ENCODE assay signal across 30 cellular contexts in genomic region chr3:34218706-34219105, GRCh38.
"Had no signal": no experiment of that assay in that cellular context is flagged by ENCODE, and none has a peak within 500 bp of the region (broad histone marks: within the 10 kb centered on the region; RNA-seq: fewer than 3 reads in every experiment).

No MANE protein-coding gene starts in this region.

- ATAC-seq: activated CD8-positive, alpha-beta memory T cell treated with anti-CD3 and anti-CD28 coated beads, Interleukin-2, amount 10 ng/mL, durations not matched to agents 7 days and 5 days; activated CD8-positive, alpha-beta T cell treated with anti-CD3 and anti-CD28 coated beads for 36 hours; activated T-cell treated with anti-CD3 and anti-CD28 coated beads, Interleukin-2, amount 50 U/mL, for 72 hours; gastroesophageal sphincter; naive thymus-derived CD4-positive, alpha-beta T cell; psoas muscle; stimulated activated memory B cell treated with anti-CD40 and anti-IgM and Interleukin-4, amounts not matched to agents 10 μg/mL and 1 μg/mL and 100 μg/mL, for 72 hours; stimulated activated naive CD8-positive, alpha-beta T cell treated with anti-CD3 and anti-CD28 coated beads, Interleukin-15, amount 100 ng/mL, for 72 hours; T-helper 17 cell; upper lobe of right lung; WTC11 had no signal

- H3K9me3 ChIP-seq: esophagus muscularis mucosa, gastroesophageal sphincter, left ventricle myocardium inferior, psoas muscle, right atrium auricular region, suprapubic skin, tibial artery, upper lobe of right lung had no signal

- H3K4me1 Mint-ChIP-seq: activated CD8-positive, alpha-beta memory T cell treated with anti-CD3 and anti-CD28 coated beads, Interleukin-2, amount 10 ng/mL, durations not matched to agents 7 days and 5 days; naive thymus-derived CD4-positive, alpha-beta T cell; stimulated activated naive CD8-positive, alpha-beta T cell treated with anti-CD3 and anti-CD28 coated beads, Interleukin-15, amount 100 ng/mL, for 72 hours; T-helper 17 cell had no signal

- H3K4me1 ChIP-seq: parathyroid adenoma, psoas muscle, right atrium auricular region, suprapubic skin, upper lobe of right lung had no signal

- H3K4me3 ChIP-seq: esophagus muscularis mucosa, gastroesophageal sphincter, hepatocyte, left ventricle myocardium inferior, psoas muscle, right atrium auricular region, smooth muscle cell, suprapubic skin, tibial artery, upper lobe of right lung had no signal

- H3K27me3 Mint-ChIP-seq: activated CD8-positive, alpha-beta T cell treated with anti-CD3 and anti-CD28 coated beads for 36 hours; activated naive CD8-positive, alpha-beta T cell; stimulated activated memory B cell treated with anti-CD40 and anti-IgM and Interleukin-4, amounts not matched to agents 10 μg/mL and 1 μg/mL and 100 μg/mL, for 72 hours had no signal

- H3K27ac ChIP-seq: brain microvascular endothelial cell, hepatocyte, left ventricle myocardium inferior, parathyroid adenoma, psoas muscle, right atrium auricular region, suprapubic skin, upper lobe of right lung had no signal

- H3K4me3 Mint-ChIP-seq: activated CD8-positive, alpha-beta memory T cell treated with anti-CD3 and anti-CD28 coated beads, Interleukin-2, amount 10 ng/mL, durations not matched to agents 7 days and 5 days; activated CD8-positive, alpha-beta T cell treated with anti-CD3 and anti-CD28 coated beads for 36 hours; activated naive CD8-positive, alpha-beta T cell; activated T-cell treated with anti-CD3 and anti-CD28 coated beads, Interleukin-2, amount 50 U/mL, for 72 hours; naive thymus-derived CD4-positive, alpha-beta T cell; stimulated activated memory B cell treated with anti-CD40 and anti-IgM and Interleukin-4, amounts not matched to agents 10 μg/mL and 1 μg/mL and 100 μg/mL, for 72 hours; stimulated activated naive CD8-positive, alpha-beta T cell treated with anti-CD3 and anti-CD28 coated beads, Interleukin-15, amount 100 ng/mL, for 72 hours; T-helper 17 cell; WTC11 had no signal

- H3K36me3 Mint-ChIP-seq: activated CD8-positive, alpha-beta memory T cell treated with anti-CD3 and anti-CD28 coated beads, Interleukin-2, amount 10 ng/mL, durations not matched to agents 7 days and 5 days; activated naive CD8-positive, alpha-beta T cell; naive thymus-derived CD4-positive, alpha-beta T cell; stimulated activated memory B cell treated with anti-CD40 and anti-IgM and Interleukin-4, amounts not matched to agents 10 μg/mL and 1 μg/mL and 100 μg/mL, for 72 hours; WTC11 had no signal

- H3K36me3 ChIP-seq: brain microvascular endothelial cell, esophagus muscularis mucosa, gastroesophageal sphincter, left ventricle myocardium inferior, right atrium auricular region, suprapubic skin, tibial artery, upper lobe of right lung had no signal

- H3K9me3 Mint-ChIP-seq: activated CD8-positive, alpha-beta T cell treated with anti-CD3 and anti-CD28 coated beads for 36 hours; naive thymus-derived CD4-positive, alpha-beta T cell; stimulated activated memory B cell treated with anti-CD40 and anti-IgM and Interleukin-4, amounts not matched to agents 10 μg/mL and 1 μg/mL and 100 μg/mL, for 72 hours; stimulated activated naive CD8-positive, alpha-beta T cell treated with anti-CD3 and anti-CD28 coated beads, Interleukin-15, amount 100 ng/mL, for 72 hours; WTC11 had no signal

- H3K27me3 ChIP-seq: brain microvascular endothelial cell, esophagus muscularis mucosa, gastroesophageal sphincter, hepatocyte, right atrium auricular region, suprapubic skin, tibial artery, upper lobe of right lung had no signal

- H3K27ac Mint-ChIP-seq: activated CD8-positive, alpha-beta memory T cell treated with anti-CD3 and anti-CD28 coated beads, Interleukin-2, amount 10 ng/mL, durations not matched to agents 7 days and 5 days; activated CD8-positive, alpha-beta T cell treated with anti-CD3 and anti-CD28 coated beads for 36 hours; activated naive CD8-positive, alpha-beta T cell; activated T-cell treated with anti-CD3 and anti-CD28 coated beads, Interleukin-2, amount 50 U/mL, for 72 hours; naive thymus-derived CD4-positive, alpha-beta T cell; stimulated activated memory B cell treated with anti-CD40 and anti-IgM and Interleukin-4, amounts not matched to agents 10 μg/mL and 1 μg/mL and 100 μg/mL, for 72 hours; stimulated activated naive CD8-positive, alpha-beta T cell treated with anti-CD3 and anti-CD28 coated beads, Interleukin-15, amount 100 ng/mL, for 72 hours; T-helper 17 cell; WTC11 had no signal

- DNase-seq: activated CD4-positive, alpha-beta T cell treated with anti-CD3 and anti-CD28 coated beads, Interleukin-2, amount 50 U/mL, for 1 hour; activated CD8-positive, alpha-beta memory T cell treated with anti-CD3 and anti-CD28 coated beads, Interleukin-2, amount 10 ng/mL, durations not matched to agents 7 days and 5 days; activated CD8-positive, alpha-beta T cell treated with anti-CD3 and anti-CD28 coated beads for 36 hours; activated naive CD4-positive, alpha-beta T cell treated with Interleukin-2 at 50 U/mL for 16 hours; activated T-cell treated with anti-CD3 and anti-CD28 coated beads, Interleukin-2, amount 50 U/mL, for 72 hours; aorta; brain microvascular endothelial cell; cortex of kidney; islet precursor cell; left ventricle myocardium inferior; naive thymus-derived CD4-positive, alpha-beta T cell; nucleus accumbens; psoas muscle; stimulated activated CD4-positive, alpha-beta T cell treated with anti-CD3 and anti-CD28 coated beads, Interleukin-1b, Interleukin-23, amount 100 ng/mL, for 48 hours; stimulated activated CD4-positive, alpha-beta T cell treated with anti-CD3 and anti-CD28 coated beads, Interleukin-4, amount 100 ng/mL, for 4 hours; stimulated activated CD8-positive, alpha-beta memory T cell treated with anti-CD3 and anti-CD28 coated beads, Interleukin-4, amount 100 ng/mL, for 48 hours; stimulated activated naive CD8-positive, alpha-beta T cell treated with anti-CD3 and anti-CD28 coated beads, Interleukin-15, amount 100 ng/mL, for 72 hours; T-helper 17 cell; tibial artery; upper lobe of right lung had no signal
